ENCODE assay signal across 12 cellular contexts in the genomic region with DNA sequence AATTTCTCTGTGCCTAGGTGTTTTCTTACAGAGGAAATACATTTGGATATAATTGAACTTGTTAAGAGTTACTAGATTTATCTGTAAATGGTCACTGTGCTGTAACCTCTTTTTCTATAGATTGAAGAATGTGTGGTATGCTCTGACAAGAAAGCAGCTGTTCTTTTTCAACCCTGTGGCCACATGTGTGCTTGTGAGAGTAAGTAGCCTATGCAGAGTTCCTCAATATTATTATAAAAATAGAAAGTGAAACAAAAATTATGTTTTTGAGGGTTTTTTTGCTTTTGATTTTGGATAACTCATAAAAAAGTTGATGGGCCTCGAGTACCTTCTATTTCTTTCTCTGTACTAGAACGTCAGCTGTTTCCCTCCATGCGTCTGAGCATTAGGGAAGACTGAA.
A peak's percentile ranks its signal among the peaks of the same experiment; 100 is the strongest.
DNase-seq lines count a peak whose midpoint lies in the region; ATAC-seq and TF ChIP-seq lines count a peak whose summit lies in the region.
"Had no signal": no experiment of that assay in that cellular context is flagged by ENCODE, and none has a peak within 500 bp of the region (broad histone marks: within the 10 kb centered on the region; RNA-seq: fewer than 3 reads in every experiment).

No MANE protein-coding gene starts in this region.

- no peak for DNase-seq in glutamatergic neuron
- DNase-seq in cerebellar cortex (ENCODE audit: low spot score) = no peak
- no peak for DNase-seq in NCI-H774 (lab: John Stamatoyannopoulos, UW)
- no peak for DNase-seq in substantia nigra (lab: John Stamatoyannopoulos, UW)
- no peak for DNase-seq in anterior cingulate cortex (lab: John Stamatoyannopoulos, UW)
- DNase-seq: activated CD8-positive, alpha-beta memory T cell treated with anti-CD3 and anti-CD28 coated beads, Interleukin-2, amount 50 U/mL, for 4 hours; foreskin melanocyte; upper lobe of left lung had no signal

- no peak for TF ChIP-seq CTCF in glutamatergic neuron (IDR thresholded peaks at IDR 0.05; ENCODE audit: partially characterized antibody, unreplicated experiment)

- no peaks in the 10 kb centered on the region for H3K36me3 Mint-ChIP-seq in glutamatergic neuron (ENCODE audit: unreplicated experiment)

- peak; percentile 88 for ATAC-seq in GM18499 (IDR thresholded peaks at IDR 0.05; ENCODE audit: insufficient read depth, unreplicated experiment)
- peak; percentile 94 for ATAC-seq in GM21390 (IDR thresholded peaks at IDR 0.05; ENCODE audit: unreplicated experiment)
- ATAC-seq in HG03432 (IDR thresholded peaks at IDR 0.05; ENCODE audit: unreplicated experiment) = peak; percentile 91

- H3K27me3 Mint-ChIP-seq in glutamatergic neuron (ENCODE audit: unreplicated experiment) = no peaks in the 10 kb centered on the region

- no peak overlapping the region for H3K27ac ChIP-seq in substantia nigra (ENCODE audit: low read depth, low read length, poor library complexity, severe bottlenecking)
- H3K27ac ChIP-seq: right atrium auricular region, upper lobe of left lung had no signal

- H3K27ac Mint-ChIP-seq in glutamatergic neuron (ENCODE audit: unreplicated experiment) = peak overlapping the region; percentile 31

- peaks cover 8% of the 10 kb centered on the region for H3K4me1 Mint-ChIP-seq in glutamatergic neuron (ENCODE audit: low read depth, unreplicated experiment)

- H3K4me3 Mint-ChIP-seq in glutamatergic neuron (ENCODE audit: unreplicated experiment) = no peak overlapping the region

- H3K9me3 Mint-ChIP-seq in glutamatergic neuron (ENCODE audit: unreplicated experiment) = no peaks in the 10 kb centered on the region
